In the genomic region with DNA sequence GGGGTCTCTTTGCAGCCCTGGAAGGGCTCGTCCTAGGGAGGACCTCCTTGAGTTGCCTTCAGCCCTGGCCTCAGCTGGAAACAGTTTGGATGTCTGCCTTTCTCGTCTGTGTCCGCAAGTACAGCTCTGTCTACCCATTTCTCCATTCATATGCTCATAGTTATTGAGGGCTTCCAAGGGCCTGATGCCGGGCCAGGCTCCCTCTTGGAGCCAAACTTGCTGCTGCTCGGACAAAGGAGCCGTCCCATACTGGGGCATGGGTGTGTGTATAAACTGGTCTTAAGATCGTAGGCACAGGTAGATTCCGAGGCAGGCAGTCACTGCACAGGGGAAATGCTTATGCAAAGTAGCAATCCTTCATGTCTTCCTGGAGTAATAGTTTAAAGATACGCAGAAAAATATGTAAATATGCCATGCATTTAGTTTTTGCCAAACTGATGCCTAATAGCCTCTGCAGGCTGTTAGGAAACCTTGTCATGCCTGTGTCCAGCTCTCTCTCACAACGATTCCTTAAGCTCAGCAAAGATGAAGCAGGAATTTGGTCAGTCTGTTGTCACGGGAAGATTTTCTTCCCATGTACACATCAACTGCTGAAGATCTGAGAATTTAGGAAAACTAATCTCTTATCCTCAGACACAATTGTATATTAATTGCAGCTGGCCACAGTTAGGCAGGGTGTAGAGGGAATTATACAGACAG, we compare ENCODE assay signal across 13 cellular contexts.
DNase-seq lines count a peak whose midpoint lies in the region; ATAC-seq and TF ChIP-seq lines count a peak whose summit lies in the region.
"Had no signal": no experiment of that assay in that cellular context is flagged by ENCODE, and none has a peak within 500 bp of the region (broad histone marks: within the 10 kb centered on the region; RNA-seq: fewer than 3 reads in every experiment).

No MANE protein-coding gene starts in this region.

- TF ChIP-seq CTCF in HFFc6 (IDR thresholded peaks at IDR 0.05): no peak

- H3K27me3 ChIP-seq in subcutaneous abdominal adipose tissue (ENCODE audit: control insufficient read depth in 5 of 5, insufficient read depth in 4 of 5, low read length in 5 of 5): no peaks in the 10 kb centered on the region
- H3K27me3 ChIP-seq: left lung, SJCRH30 had no signal

- no peaks in the 10 kb centered on the region; the same call in 1 of the 2 replicates for H3K27me3 Mint-ChIP-seq in HFFc6 (ENCODE audit: insufficient read depth)
- H3K27me3 Mint-ChIP-seq in activated CD8-positive, alpha-beta T cell treated with anti-CD3 and anti-CD28 coated beads, Interleukin-2, amount 10 ng/mL, durations not matched to agents 7 days and 5 days (ENCODE audit: low read depth): peaks cover 3% of the 10 kb centered on the region

- DNase-seq in HFFc6: peak; percentile 16
- DNase-seq in cerebellar cortex (ENCODE audit: low spot score): peak; percentile 63
- peak; percentile 51 for DNase-seq in midbrain (lab: John Stamatoyannopoulos, UW)
- no peak for DNase-seq in NCI-H2081 treated with DMSO at 0.1 percent for 48 hours (lab: John Stamatoyannopoulos, UW)
- DNase-seq in activated CD8-positive, alpha-beta T cell treated with anti-CD3 and anti-CD28 coated beads, Interleukin-2, amount 10 ng/mL, durations not matched to agents 7 days and 5 days: no peak
- DNase-seq: activated CD8-positive, alpha-beta memory T cell treated with anti-CD3 and anti-CD28 coated beads, Interleukin-2, amount 50 U/mL, for 48 hours; CD8-positive, alpha-beta memory T cell; left lung; SJCRH30; stimulated activated CD4-positive, alpha-beta T cell treated with anti-CD3 and anti-CD28 coated beads, Interleukin-2, amount 100 ng/mL, for 24 hours had no signal

- peak overlapping the region; percentile 86 for H3K4me3 Mint-ChIP-seq in HFFc6
- no peak overlapping the region for H3K4me3 Mint-ChIP-seq in activated CD8-positive, alpha-beta T cell treated with anti-CD3 and anti-CD28 coated beads, Interleukin-2, amount 10 ng/mL, durations not matched to agents 7 days and 5 days
- H3K4me3 Mint-ChIP-seq: CD8-positive, alpha-beta memory T cell had no signal

- peaks cover 47% of the 10 kb centered on the region for H3K4me1 Mint-ChIP-seq in HFFc6 (ENCODE audit: low read depth)
- H3K4me1 Mint-ChIP-seq in activated CD8-positive, alpha-beta T cell treated with anti-CD3 and anti-CD28 coated beads, Interleukin-2, amount 10 ng/mL, durations not matched to agents 7 days and 5 days (ENCODE audit: low read depth): no peaks in the 10 kb centered on the region
- H3K4me1 Mint-ChIP-seq: CD8-positive, alpha-beta memory T cell had no signal

- peak overlapping the region; percentile 7 for H3K27ac ChIP-seq in subcutaneous abdominal adipose tissue (ENCODE audit: low read depth, low read length)
- H3K27ac ChIP-seq: SJCRH30 had no signal

- no peak overlapping the region for H3K9ac ChIP-seq in subcutaneous abdominal adipose tissue (ENCODE audit: low read length in 5 of 5)

- no peaks in the 10 kb centered on the region for H3K9me3 ChIP-seq in subcutaneous abdominal adipose tissue (ENCODE audit: control insufficient read depth in 5 of 5, low read length in 5 of 5)
- H3K9me3 ChIP-seq: left lung, SJCRH30 had no signal

- peak overlapping the region; percentile 91 for H3K27ac Mint-ChIP-seq in HFFc6
- H3K27ac Mint-ChIP-seq in activated CD8-positive, alpha-beta T cell treated with anti-CD3 and anti-CD28 coated beads, Interleukin-2, amount 10 ng/mL, durations not matched to agents 7 days and 5 days: no peak overlapping the region
- H3K27ac Mint-ChIP-seq: CD8-positive, alpha-beta memory T cell had no signal

- CTCF ChIA-PET in activated CD8-positive, alpha-beta T cell treated with anti-CD3 and anti-CD28 coated beads, Interleukin-2, amount 10 ng/mL, durations not matched to agents 7 days and 5 days (lab: Charles Lee): no interaction called here

- H3K4me3 ChIP-seq in subcutaneous abdominal adipose tissue (ENCODE audit: low read depth in 1 of 5, low read length in 5 of 5): no peak overlapping the region
- H3K4me3 ChIP-seq: left lung, SJCRH30 had no signal

- H3K36me3 Mint-ChIP-seq in HFFc6 (ENCODE audit: low read depth): no peaks in the 10 kb centered on the region
- no peaks in the 10 kb centered on the region for H3K36me3 Mint-ChIP-seq in activated CD8-positive, alpha-beta T cell treated with anti-CD3 and anti-CD28 coated beads, Interleukin-2, amount 10 ng/mL, durations not matched to agents 7 days and 5 days (ENCODE audit: low read depth)
- H3K36me3 Mint-ChIP-seq: CD8-positive, alpha-beta memory T cell had no signal

- POLR2A ChIA-PET in activated CD8-positive, alpha-beta T cell treated with anti-CD3 and anti-CD28 coated beads, Interleukin-2, amount 10 ng/mL, durations not matched to agents 7 days and 5 days (lab: Charles Lee): no interaction called here

- H3K9me3 Mint-ChIP-seq in HFFc6: no peaks in the 10 kb centered on the region
- H3K9me3 Mint-ChIP-seq in activated CD8-positive, alpha-beta T cell treated with anti-CD3 and anti-CD28 coated beads, Interleukin-2, amount 10 ng/mL, durations not matched to agents 7 days and 5 days (ENCODE audit: insufficient read depth): no peaks in the 10 kb centered on the region
- H3K9me3 Mint-ChIP-seq: CD8-positive, alpha-beta memory T cell had no signal

- ATAC-seq in HG03442 (IDR thresholded peaks at IDR 0.05; ENCODE audit: unreplicated experiment) (no peak), GM21360 (IDR thresholded peaks at IDR 0.05; ENCODE audit: unreplicated experiment) (no peak)
- no peak for ATAC-seq in activated CD8-positive, alpha-beta T cell treated with anti-CD3 and anti-CD28 coated beads, Interleukin-2, amount 10 ng/mL, durations not matched to agents 7 days and 5 days

- peaks cover 0 to 2% (median 1%) of the 10 kb centered on the region in 5 donors for H3K36me3 ChIP-seq in subcutaneous abdominal adipose tissue (ENCODE audit: control insufficient read depth in 5 of 5, insufficient read depth in 5 of 5, low read length in 5 of 5)
- H3K36me3 ChIP-seq: SJCRH30 had no signal

- peaks cover 12 to 46% (median 35%) of the 10 kb centered on the region in 5 donors for H3K4me1 ChIP-seq in subcutaneous abdominal adipose tissue (ENCODE audit: control insufficient read depth in 5 of 5, insufficient read depth in 5 of 5, low read length in 5 of 5)

Comparison
In these comparisons a context has a peak if more than half of its experiments do, and no peak if none do; other contexts are left out.
1. DNase-seq: peak in HFFc6 (single experiment), cerebellar cortex (single experiment) and midbrain (single experiment); none in NCI-H2081 treated with DMSO at 0.1 percent for 48 hours (single experiment) and activated CD8-positive, alpha-beta T cell treated with anti-CD3 and anti-CD28 coated beads, Interleukin-2, amount 10 ng/mL, durations not matched to agents 7 days and 5 days (single experiment).